ENCODE assay signal across 21 cellular contexts in the genomic region with DNA sequence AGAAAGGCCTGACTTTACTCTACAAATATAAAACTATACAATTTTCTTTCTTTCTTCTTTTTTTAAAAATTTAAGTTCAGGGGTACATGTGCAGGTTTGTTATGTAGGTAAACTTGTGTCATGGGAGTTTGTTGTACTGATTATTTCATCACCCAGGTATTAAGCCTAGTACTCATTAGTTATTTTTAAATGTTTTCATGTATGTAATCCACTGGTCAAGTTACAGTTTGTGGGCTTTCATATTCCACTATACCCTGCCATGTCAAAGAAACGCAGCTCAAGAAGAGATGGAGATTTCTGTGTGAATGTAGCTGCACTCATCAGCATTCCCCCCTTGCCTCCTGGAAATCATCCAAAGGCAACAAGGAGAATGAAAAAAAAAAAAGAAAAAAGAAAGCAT.
"Had no signal": no experiment of that assay in that cellular context is flagged by ENCODE, and none has a peak within 500 bp of the region (broad histone marks: within the 10 kb centered on the region; RNA-seq: fewer than 3 reads in every experiment).

No MANE protein-coding gene starts in this region.

- ATAC-seq: activated CD8-positive, alpha-beta memory T cell treated with anti-CD3 and anti-CD28 coated beads, Interleukin-2, amount 10 ng/mL, durations not matched to agents 7 days and 5 days; WTC11 had no signal

- H3K4me2 ChIP-seq: PC-9 had no signal

- H3K4me3 ChIP-seq: PC-9 had no signal

- H3K27ac Mint-ChIP-seq: activated CD8-positive, alpha-beta memory T cell treated with anti-CD3 and anti-CD28 coated beads, Interleukin-2, amount 10 ng/mL, durations not matched to agents 7 days and 5 days; activated naive CD4-positive, alpha-beta T cell treated with anti-CD3 and anti-CD28 coated beads, Interleukin-2, amount 50 U/mL, for 24 hours; activated T-cell treated with anti-CD3 and anti-CD28 coated beads, Interleukin-2, amount 50 U/mL, for 24 hours; activated T-helper 1 cell treated with anti-CD3 and anti-CD28 coated beads, Interleukin-12 subunit alpha, Interleukin-12 subunit beta, Interleukin-2, Interleukin-4 antibody, amounts not matched to agents 30 ng/mL and 10 ng/mL and 1 ng/mL, durations not matched to agents 14 hours and 24 hours and 36 hours; brain; T-helper 1 cell treated with Interleukin-12 subunit alpha and Interleukin-12 subunit beta and Interleukin-4 antibody, amounts not matched to agents 30 μg/mL and 1 μg/mL, for 36 hours; WTC11 had no signal

- H3K36me3 Mint-ChIP-seq: activated CD8-positive, alpha-beta memory T cell treated with anti-CD3 and anti-CD28 coated beads, Interleukin-2, amount 10 ng/mL, durations not matched to agents 7 days and 5 days; activated naive CD4-positive, alpha-beta T cell treated with anti-CD3 and anti-CD28 coated beads, Interleukin-2, amount 50 U/mL, for 24 hours; brain had no signal

- H3K4me3 Mint-ChIP-seq: activated CD8-positive, alpha-beta memory T cell treated with anti-CD3 and anti-CD28 coated beads, Interleukin-2, amount 10 ng/mL, durations not matched to agents 7 days and 5 days; activated naive CD4-positive, alpha-beta T cell treated with anti-CD3 and anti-CD28 coated beads, Interleukin-2, amount 50 U/mL, for 24 hours; activated T-cell treated with anti-CD3 and anti-CD28 coated beads, Interleukin-2, amount 50 U/mL, for 24 hours; activated T-helper 1 cell treated with anti-CD3 and anti-CD28 coated beads, Interleukin-12 subunit alpha, Interleukin-12 subunit beta, Interleukin-2, Interleukin-4 antibody, amounts not matched to agents 30 ng/mL and 10 ng/mL and 1 ng/mL, durations not matched to agents 14 hours and 24 hours and 36 hours; brain; central memory CD8-positive, alpha-beta T cell; T-helper 1 cell treated with Interleukin-12 subunit alpha and Interleukin-12 subunit beta and Interleukin-4 antibody, amounts not matched to agents 30 μg/mL and 1 μg/mL, for 36 hours; WTC11 had no signal

- H3K27ac ChIP-seq: PC-9 had no signal

- H3K9me3 Mint-ChIP-seq: activated naive CD4-positive, alpha-beta T cell treated with anti-CD3 and anti-CD28 coated beads, Interleukin-2, amount 50 U/mL, for 24 hours; activated T-cell treated with anti-CD3 and anti-CD28 coated beads, Interleukin-2, amount 50 U/mL, for 24 hours; activated T-helper 1 cell treated with anti-CD3 and anti-CD28 coated beads, Interleukin-12 subunit alpha, Interleukin-12 subunit beta, Interleukin-2, Interleukin-4 antibody, amounts not matched to agents 30 ng/mL and 10 ng/mL and 1 ng/mL, durations not matched to agents 14 hours and 24 hours and 36 hours; central memory CD8-positive, alpha-beta T cell; T-helper 1 cell treated with Interleukin-12 subunit alpha and Interleukin-12 subunit beta and Interleukin-4 antibody, amounts not matched to agents 30 μg/mL and 1 μg/mL, for 36 hours had no signal

- DNase-seq: activated CD4-positive, alpha-beta T cell treated with anti-CD3 and anti-CD28 coated beads for 48 hours; activated CD4-positive, alpha-beta T cell treated with anti-CD3 and anti-CD28 coated beads, Interleukin-2, amount 50 U/mL, for 4 hours; activated CD4-positive, CD25-positive, alpha-beta regulatory T cell treated with anti-CD3 and anti-CD28 coated beads, Interleukin-2, amount 50 U/mL, for 72 hours; activated CD8-positive, alpha-beta memory T cell treated with anti-CD3 and anti-CD28 coated beads, Interleukin-2, amount 10 ng/mL, durations not matched to agents 7 days and 5 days; activated effector memory CD4-positive, alpha-beta T cell treated with Interleukin-2 at 50 U/mL for 16 hours; activated naive CD4-positive, alpha-beta T cell; activated T-cell treated with anti-CD3 and anti-CD28 coated beads, Interleukin-2, amount 50 U/mL, for 24 hours; aorta; KG1; NCI-H1092 treated with DMSO at 0.1 percent for 48 hours; NCI-H1417 treated with DMSO at 0.1 percent for 48 hours; NCI-H1694; NCI-H510A treated with DMSO at 0.1 percent for 48 hours; PC-9; SHP77 treated with DMSO at 0.1 percent for 48 hours had no signal

- H3K4me1 Mint-ChIP-seq: activated CD8-positive, alpha-beta memory T cell treated with anti-CD3 and anti-CD28 coated beads, Interleukin-2, amount 10 ng/mL, durations not matched to agents 7 days and 5 days; activated naive CD4-positive, alpha-beta T cell treated with anti-CD3 and anti-CD28 coated beads, Interleukin-2, amount 50 U/mL, for 24 hours; central memory CD8-positive, alpha-beta T cell had no signal

- H3K27me3 Mint-ChIP-seq: activated CD8-positive, alpha-beta memory T cell treated with anti-CD3 and anti-CD28 coated beads, Interleukin-2, amount 10 ng/mL, durations not matched to agents 7 days and 5 days; activated T-cell treated with anti-CD3 and anti-CD28 coated beads, Interleukin-2, amount 50 U/mL, for 24 hours; brain had no signal
